ENCODE assay signal across 8 cellular contexts in genomic region chr22:37696657-37697539, GRCh38. TPM values are rescaled to one million over a fixed set of nuclear protein-coding genes. Genes with fewer than 3 reads are reported as not detected.
DNase-seq lines count a peak whose midpoint lies in the region; ATAC-seq and TF ChIP-seq lines count a peak whose summit lies in the region.

TRIOBP (plus strand) TSS chr22:37697048; CDS start chr22:37701366, 4,318 bp downstream.

- H3K9me3 Mint-ChIP-seq in chondrocyte (ENCODE audit: low read depth) = no peaks in the 10 kb centered on the region

- peak within 1 kb of the TSS; percentile 62 for H3K4me3 Mint-ChIP-seq in chondrocyte (ENCODE audit: unreplicated experiment)

- peaks cover 16% of the 10 kb centered on the region for H3K4me1 Mint-ChIP-seq in chondrocyte (ENCODE audit: low read depth)

- H3K36me3 Mint-ChIP-seq in chondrocyte (ENCODE audit: low read depth) = peaks cover 7% of the 10 kb centered on the region

- DNase-seq in GM10248 (ENCODE audit: extremely low spot score) = peak; percentile 86
- peak; percentile 86 for DNase-seq in NCI-H2196 (lab: John Stamatoyannopoulos, UW; ENCODE audit: unreplicated experiment)
- DNase-seq in activated CD4-positive, alpha-beta T cell treated with anti-CD3 and anti-CD28 coated beads for 48 hours = peak; percentile 94
- DNase-seq in chondrocyte (ENCODE audit: low spot score) = no peak
- DNase-seq in kidney glomerular epithelial cell (lab: John Stamatoyannopoulos, UW) = peak; percentile 93
- peak; percentile 57 to 90 (median 72) for DNase-seq in stimulated activated CD4-positive, alpha-beta T cell treated with anti-CD3 and anti-CD28 coated beads, Interleukin-1b, Interleukin-23, amount 100 ng/mL, for 24 hours (ENCODE audit: low read depth in 4 of 4, low spot score in 1 of 4)

- CTCF ChIA-PET in GM10248 (lab: Yijun Ruan, JAX) = interaction anchor here (1.1 to 5.0 kb wide), 7 partner anchors 14 to 90 kb away, joined by 3 to 27 read pairs (median 4); no protein-coding TSS in a partner anchor

- H3K27me3 Mint-ChIP-seq in chondrocyte (ENCODE audit: low read depth) = no peaks in the 10 kb centered on the region

- peak; percentile 70 for ATAC-seq in HG02852 (IDR thresholded peaks at IDR 0.05; ENCODE audit: unreplicated experiment)
- no peak for ATAC-seq in HG03139 (IDR thresholded peaks at IDR 0.05; ENCODE audit: unreplicated experiment)

- POLR2A ChIA-PET in GM10248 (lab: Yijun Ruan, JAX) = no interaction called here

- peak; percentile 38 for TF ChIP-seq CTCF in GM10248 (IDR thresholded peaks at IDR 0.05; ENCODE audit: control extremely low read depth, extremely low read depth, low read depth, missing control alignments)
- peak; percentile 67 for TF ChIP-seq CTCF in chondrocyte (IDR thresholded peaks at IDR 0.05)

- peak within 1 kb of the TSS; percentile 73 for H3K27ac Mint-ChIP-seq in chondrocyte (ENCODE audit: unreplicated experiment)

RNA-seq across cellular contexts. Expression of gene TRIOBP, which starts in this region (rescaled TPM):
- total RNA-seq in chondrocyte = 47.9 to 49.8 TPM (median 49.5 TPM) in 3 replicates
